Comparison of ENCODE assay signal across 8 cellular contexts in the genomic region with DNA sequence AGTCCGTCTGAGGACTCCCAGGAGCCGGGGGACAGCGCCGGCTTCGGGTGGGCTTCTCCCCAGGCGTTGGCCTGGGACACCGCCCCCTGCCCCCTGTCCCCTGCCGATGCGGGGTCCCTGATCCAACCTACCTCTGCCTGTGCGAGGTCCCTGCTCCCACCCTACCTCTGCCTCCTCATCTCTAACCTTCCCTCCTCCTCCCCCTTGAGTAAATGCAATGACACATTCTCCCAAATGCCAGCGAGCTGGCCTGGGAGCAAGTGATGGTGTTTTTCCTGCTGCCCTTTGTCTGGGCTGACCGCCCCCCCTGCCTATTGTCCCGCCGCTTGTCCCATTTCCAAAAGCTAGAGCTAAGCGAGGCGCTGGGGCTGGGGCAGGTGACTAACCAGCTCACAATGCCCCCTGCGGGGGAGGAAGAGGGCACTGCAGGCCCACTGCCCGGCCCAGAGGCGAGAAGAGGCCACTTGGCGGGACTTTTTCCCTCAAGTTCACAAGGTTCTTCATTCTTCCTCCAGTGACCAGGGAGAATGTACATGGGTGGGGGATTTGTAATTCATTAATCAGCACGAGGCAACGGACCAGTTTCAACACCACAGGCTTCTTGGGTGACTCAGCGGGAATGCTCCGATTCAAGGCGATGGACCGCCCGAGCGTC. TPM values are rescaled to one million over a fixed set of nuclear protein-coding genes. Genes with fewer than 3 reads are reported as not detected.
DNase-seq lines count a peak whose midpoint lies in the region; ATAC-seq and TF ChIP-seq lines count a peak whose summit lies in the region.

No MANE protein-coding gene starts in this region.

- no peak overlapping the region for H3K27ac Mint-ChIP-seq in activated naive CD4-positive, alpha-beta T cell treated with anti-CD3 and anti-CD28 coated beads for 36 hours

- WGBS in gastroesophageal sphincter (ENCODE audit: low coverage in 1 of 2), 2 donors, result no CpG with 5 or more reads among the region's 28 CpGs

- CTCF ChIA-PET in AG04449 (lab: Yijun Ruan, JAX), result interaction anchor here (0.6 to 47.5 kb wide), 6 partner anchors 5 to 1900 kb away, joined by 3 to 2108 read pairs (median 10); partner anchors contain the start of genes CLCF1, POLD4, PPP1CA and RAD9A
- CTCF ChIA-PET in activated naive CD4-positive, alpha-beta T cell treated with anti-CD3 and anti-CD28 coated beads for 36 hours (lab: Charles Lee), result interaction anchor here (0.6 to 19.4 kb wide), 7 partner anchors 7 to 112 kb away, joined by 3 to 636 read pairs (median 4); partner anchors contain the start of gene POLD4

- DNase-seq in AG04449 (ENCODE audit: low read depth, low spot score), result peak; percentile 95
- peak; percentile 56 for DNase-seq in NOMO-1 treated with DMSO at 0.1 percent for 48 hours (lab: John Stamatoyannopoulos, UW; ENCODE audit: unreplicated experiment)
- peak; percentile 63 for DNase-seq in activated naive CD4-positive, alpha-beta T cell treated with anti-CD3 and anti-CD28 coated beads for 36 hours

- POLR2A ChIA-PET in AG04449 (lab: Yijun Ruan, JAX), result interaction anchor here (0.6 to 7.0 kb wide), 9 partner anchors 8 to 210 kb away, joined by 3 to 76 read pairs (median 5); partner anchors contain the start of genes GSTP1, POLD4, PPP1CA and SSH3

- H3K9me3 Mint-ChIP-seq in activated naive CD4-positive, alpha-beta T cell treated with anti-CD3 and anti-CD28 coated beads for 36 hours, result no peaks in the 10 kb centered on the region

- H3K9me3 ChIP-seq in gastroesophageal sphincter (no peaks in the 10 kb centered on the region), neutrophil (no peaks in the 10 kb centered on the region)

- H3K36me3 Mint-ChIP-seq in activated naive CD4-positive, alpha-beta T cell treated with anti-CD3 and anti-CD28 coated beads for 36 hours (ENCODE audit: low read depth), result no peaks in the 10 kb centered on the region

- TF ChIP-seq CTCF in AG04449 (IDR thresholded peaks at IDR 0.05; ENCODE audit: insufficient read depth, low read length, missing control alignments) (peak; percentile 47), GM12873 (IDR thresholded peaks at IDR 0.05; ENCODE audit: insufficient read depth, low read depth, low read length, missing control alignments) (peak; percentile 49), gastroesophageal sphincter (IDR thresholded peaks at IDR 0.05) (peak in 3 of 4 experiments; percentile 61 to 76 (median 69)), neutrophil (IDR thresholded peaks at IDR 0.05) (peak; percentile 77)

- H3K4me1 Mint-ChIP-seq in activated naive CD4-positive, alpha-beta T cell treated with anti-CD3 and anti-CD28 coated beads for 36 hours (ENCODE audit: low read depth), result peaks cover 23% of the 10 kb centered on the region

- H3K4me3 ChIP-seq in AG04449 (ENCODE audit: low read depth, low read length), result peak overlapping the region; percentile 67
- peak overlapping the region; percentile 82 to 94 for H3K4me3 ChIP-seq in gastroesophageal sphincter
- peak overlapping the region; percentile 63 to 76 for H3K4me3 ChIP-seq in neutrophil (ENCODE audit: low read depth in 1 of 2, low read length in 1 of 2)

- no peaks in the 10 kb centered on the region for H3K27me3 ChIP-seq in gastroesophageal sphincter
- peaks cover 12% of the 10 kb centered on the region for H3K27me3 ChIP-seq in neutrophil

- TF ChIP-seq EP300 in gastroesophageal sphincter (IDR thresholded peaks at IDR 0.05), result no peak

- peak overlapping the region; percentile 73 for H3K4me3 Mint-ChIP-seq in activated naive CD4-positive, alpha-beta T cell treated with anti-CD3 and anti-CD28 coated beads for 36 hours

- peak; percentile 35 to 62 for TF ChIP-seq POLR2A in gastroesophageal sphincter (IDR thresholded peaks at IDR 0.05)

- intact Hi-C loops in activated naive CD4-positive, alpha-beta T cell treated with anti-CD3 and anti-CD28 coated beads for 36 hours (cut with micrococcal nuclease), result no loop called here

- peaks cover 28% of the 10 kb centered on the region for H3K27me3 Mint-ChIP-seq in activated naive CD4-positive, alpha-beta T cell treated with anti-CD3 and anti-CD28 coated beads for 36 hours (ENCODE audit: low read depth)

- peak overlapping the region; percentile 87 to 99 (median 99) for H3K27ac ChIP-seq in gastroesophageal sphincter
- H3K27ac ChIP-seq in neutrophil, result peak overlapping the region; percentile 82

- H3K4me1 ChIP-seq in gastroesophageal sphincter (peaks cover 0 to 64% (median 40%) of the 10 kb centered on the region in 3 donors), neutrophil (ENCODE audit: control insufficient read depth in 1 of 2, insufficient read depth in 1 of 2, low read depth in 1 of 2, low read length in 1 of 2) (peaks cover 47 to 60% of the 10 kb centered on the region in 2 experiments)

- no peaks in the 10 kb centered on the region for H3K36me3 ChIP-seq in gastroesophageal sphincter
- no peaks in the 10 kb centered on the region for H3K36me3 ChIP-seq in neutrophil

- ATAC-seq in gastroesophageal sphincter, result peak; percentile 74
- ATAC-seq in HG03439 (IDR thresholded peaks at IDR 0.05; ENCODE audit: unreplicated experiment), result no peak
- ATAC-seq in GM19328 (IDR thresholded peaks at IDR 0.05; ENCODE audit: unreplicated experiment), result no peak

RNA-seq across cellular contexts. Expression of gene CLCF1, which starts 0.6 kb away (rescaled TPM):
- total RNA-seq in activated naive CD4-positive, alpha-beta T cell treated with anti-CD3 and anti-CD28 coated beads for 36 hours, result not detected
- 10 to 100 TPM in 1 of 4 donors, 1 to 10 TPM in 3; 6.1 to 21.7 (median 9.4) TPM for total RNA-seq in gastroesophageal sphincter

RNA-seq across cellular contexts. Expression of gene RAD9A, which starts 17.7 kb away (rescaled TPM):
- 10 to 100 TPM; 29.5 to 30.7 TPM for total RNA-seq in activated naive CD4-positive, alpha-beta T cell treated with anti-CD3 and anti-CD28 coated beads for 36 hours
- 10 to 100 TPM in 2 of 4 donors, 1 to 10 TPM in 2; 8.5 to 16.0 (median 11.1) TPM for total RNA-seq in gastroesophageal sphincter

RNA-seq across cellular contexts. Expression of gene POLD4, which starts 20.7 kb away (rescaled TPM):
- total RNA-seq in activated naive CD4-positive, alpha-beta T cell treated with anti-CD3 and anti-CD28 coated beads for 36 hours, result 10 to 100 TPM; 40.7 to 42.0 TPM
- total RNA-seq in gastroesophageal sphincter, result 10 to 100 TPM; 65.7 to 87.3 (median 74.4) TPM

RNA-seq across cellular contexts. Expression of gene PPP1CA, which starts 27.6 kb away (rescaled TPM):
- 100 to 1,000 TPM; 202 to 204 TPM for total RNA-seq in activated naive CD4-positive, alpha-beta T cell treated with anti-CD3 and anti-CD28 coated beads for 36 hours
- 10 to 100 TPM; 49.9 to 78.6 (median 63.4) TPM for total RNA-seq in gastroesophageal sphincter

RNA-seq across cellular contexts. Expression of gene TBC1D10C, which starts 29.8 kb away (rescaled TPM):
- total RNA-seq in activated naive CD4-positive, alpha-beta T cell treated with anti-CD3 and anti-CD28 coated beads for 36 hours, result 10 to 100 TPM; 73.7 to 81.4 TPM
- 1 to 10 TPM in 3 of 4 donors, under 1 TPM in 1; 0.30 to 2.0 (median 1.5) TPM for total RNA-seq in gastroesophageal sphincter

Comparison
In these comparisons a context has a peak if more than half of its experiments do, and no peak if none do; other contexts are left out.
1. RNA of gene CLCF1, which starts 0.6 kb away (total RNA-seq): 6.1 to 21.7 TPM in gastroesophageal sphincter; not detected in activated naive CD4-positive, alpha-beta T cell treated with anti-CD3 and anti-CD28 coated beads for 36 hours; every median in the first group is over 4 times any median in the second.
2. Peak in every context shown above with its lines, with median percentiles within 50 percentile points of each other: DNase-seq, H3K4me3 ChIP-seq and CTCF ChIP-seq.